In genomic region chr6:40900791-40901190, GRCh38 we compare ENCODE assay signal across 1 cellular context.
TF ChIP-seq lines count a peak whose summit lies in the region.

No MANE protein-coding gene starts in this region.

TF ChIP-seq in SK-N-SH treated with all-trans-retinoic acid at 6 μM for 48 hours, 23 proteins besides CTCF, POLR2A, EP300 and RAD21 (continued from another document):
- TF ChIP-seq POU6F1 (CRISPR knock-in tag; IDR thresholded peaks at IDR 0.05; ENCODE audit: borderline replicate concordance, low read depth) (no peak), BACH2 (CRISPR knock-in tag; IDR thresholded peaks at IDR 0.05; ENCODE audit: borderline replicate concordance) (no peak), ISL1 (CRISPR knock-in tag; IDR thresholded peaks at IDR 0.05) (no peak)
- TF ChIP-seq, protein P1, sequence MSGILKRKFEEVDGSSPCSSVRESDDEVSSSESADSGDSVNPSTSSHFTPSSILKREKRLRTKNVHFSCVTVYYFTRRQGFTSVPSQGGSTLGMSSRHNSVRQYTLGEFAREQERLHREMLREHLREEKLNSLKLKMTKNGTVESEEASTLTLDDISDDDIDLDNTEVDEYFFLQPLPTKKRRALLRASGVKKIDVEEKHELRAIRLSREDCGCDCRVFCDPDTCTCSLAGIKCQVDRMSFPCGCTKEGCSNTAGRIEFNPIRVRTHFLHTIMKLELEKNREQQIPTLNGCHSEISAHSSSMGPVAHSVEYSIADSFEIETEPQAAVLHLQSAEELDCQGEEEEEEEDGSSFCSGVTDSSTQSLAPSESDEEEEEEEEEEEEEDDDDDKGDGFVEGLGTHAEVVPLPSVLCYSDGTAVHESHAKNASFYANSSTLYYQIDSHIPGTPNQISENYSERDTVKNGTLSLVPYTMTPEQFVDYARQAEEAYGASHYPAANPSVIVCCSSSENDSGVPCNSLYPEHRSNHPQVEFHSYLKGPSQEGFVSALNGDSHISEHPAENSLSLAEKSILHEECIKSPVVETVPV (CRISPR knock-in tag; IDR thresholded peaks at IDR 0.05): no peak
